10 cellular contexts compared by ENCODE assay signal in genomic region chr12:31011746-31012567, GRCh38.
DNase-seq lines count a peak whose midpoint lies in the region; ATAC-seq and TF ChIP-seq lines count a peak whose summit lies in the region.
"Had no signal": no experiment of that assay in that cellular context is flagged by ENCODE, and none has a peak within 500 bp of the region (broad histone marks: within the 10 kb centered on the region; RNA-seq: fewer than 3 reads in every experiment).

No MANE protein-coding gene starts in this region.

- TF ChIP-seq CTCF in SK-N-SH (IDR thresholded peaks at IDR 0.05) = peak; percentile 34
- no peak for TF ChIP-seq CTCF in lung (IDR thresholded peaks at IDR 0.05; ENCODE audit: control extremely low read depth, extremely low read depth)

- ATAC-seq in GM19025 (IDR thresholded peaks at IDR 0.05; ENCODE audit: low read depth, unreplicated experiment) (peak; percentile 58), lung (ENCODE audit: insufficient read depth, low FRiP score) (peak; percentile 17)

- H3K27ac ChIP-seq in SK-N-SH (ENCODE audit: low read depth in 2 of 2, low read length in 1 of 2) (no peak overlapping the region), lung (ENCODE audit: low read depth in 1 of 2, low read length in 1 of 2) (no peak overlapping the region), neuronal stem cell (replicated peaks; ENCODE audit: low read length) (no peak overlapping the region)
- H3K27ac ChIP-seq: SJSA1 had no signal

- POLR2A ChIA-PET in SK-N-SH (lab: Yijun Ruan, JAX) = no interaction called here

- no peak overlapping the region for H3K18ac ChIP-seq in neuronal stem cell (ENCODE audit: low read length)

- H3K79me2 ChIP-seq in SK-N-SH (ENCODE audit: insufficient read depth) = no peaks in the 10 kb centered on the region

- H3K36me3 ChIP-seq in SK-N-SH (replicated peaks in 1 of 2; ENCODE audit: control insufficient read depth in 1 of 2, insufficient read depth in 2 of 2, low read length in 1 of 2) = no peaks in the 10 kb centered on the region
- no peaks in the 10 kb centered on the region for H3K36me3 ChIP-seq in lung (ENCODE audit: control insufficient read depth in 2 of 2, insufficient read depth in 2 of 2, low read length in 2 of 2)
- no peaks in the 10 kb centered on the region for H3K36me3 ChIP-seq in neuronal stem cell (replicated peaks in 1 of 2; ENCODE audit: control insufficient read depth in 2 of 2, insufficient read depth in 2 of 2, low read length in 2 of 2)
- H3K36me3 ChIP-seq: SJSA1 had no signal

- no peaks in the 10 kb centered on the region for H4K20me1 ChIP-seq in SK-N-SH (ENCODE audit: insufficient read depth)

- peaks cover 0 to 9% of the 10 kb centered on the region in 2 experiments; a peak in 1 of 4 replicates for H3K4me1 ChIP-seq in SK-N-SH (ENCODE audit: control insufficient read depth in 1 of 2, insufficient read depth in 2 of 2, low read depth in 1 of 2, low read length in 1 of 2)
- H3K4me1 ChIP-seq in lung (ENCODE audit: control insufficient read depth in 2 of 2, insufficient read depth in 2 of 2, low read length in 2 of 2) = no peaks in the 10 kb centered on the region
- H3K4me1 ChIP-seq in neuronal stem cell (ENCODE audit: control insufficient read depth in 2 of 2, insufficient read depth in 1 of 2, low read depth in 1 of 2, low read length in 2 of 2) = peaks cover 0 to 1% of the 10 kb centered on the region in 2 donors

- H2AFZ ChIP-seq in SK-N-SH (ENCODE audit: low read depth) (no peak overlapping the region), neuronal stem cell (ENCODE audit: low read length) (no peak overlapping the region)

- TF ChIP-seq EP300 in SK-N-SH (IDR thresholded peaks at IDR 0.05; ENCODE audit: borderline replicate concordance in 1 of 2, low read depth in 1 of 2, low read length in 1 of 2) = no peak

- H2BK120ac ChIP-seq in neuronal stem cell (ENCODE audit: low read depth, low read length) = no peak overlapping the region

- no peak overlapping the region for H2BK12ac ChIP-seq in neuronal stem cell (ENCODE audit: low read length)

- H4K8ac ChIP-seq in neuronal stem cell (ENCODE audit: low read depth, low read length) = no peak overlapping the region

- H3K9ac ChIP-seq in SK-N-SH (no peak overlapping the region), neuronal stem cell (ENCODE audit: low read depth, low read length, poor library complexity) (no peak overlapping the region)

- no peak for TF ChIP-seq RAD21 in SK-N-SH (IDR thresholded peaks at IDR 0.05; ENCODE audit: low read length)

- H2BK5ac ChIP-seq in neuronal stem cell (ENCODE audit: low read length) = no peak overlapping the region

- WGBS in SK-N-SH (ENCODE audit: low lambda C conversion rate) = 68% methylated on average over 11 of the region's 11 CpGs
- WGBS in lung, 2 donors = 85 to 87% methylated on average over 11 of the region's 11 CpGs
- no CpG with 5 or more reads among the region's 11 CpGs for WGBS in neuronal stem cell (ENCODE audit: extremely low coverage in 2 of 2, insufficient read length in 2 of 2, insufficient replicate concordance in 1 of 2), 2 donors

- no peak overlapping the region for H3K4me2 ChIP-seq in SK-N-SH
- H3K4me2 ChIP-seq in neuronal stem cell (ENCODE audit: insufficient read depth, low read length, poor library complexity, severe bottlenecking) = no peak overlapping the region

- H3K14ac ChIP-seq in neuronal stem cell (ENCODE audit: low read length) = no peak overlapping the region

- H3K23ac ChIP-seq in neuronal stem cell (ENCODE audit: low read depth, low read length, poor library complexity) = no peak overlapping the region

- no peak overlapping the region for H2BK15ac ChIP-seq in neuronal stem cell (ENCODE audit: low read length)

- no peaks in the 10 kb centered on the region for H3K9me2 ChIP-seq in SK-N-SH

- H3K27me3 ChIP-seq in SK-N-SH (ENCODE audit: insufficient read depth) (no peaks in the 10 kb centered on the region), lung (ENCODE audit: control insufficient read depth, insufficient read depth) (no peaks in the 10 kb centered on the region), neuronal stem cell (ENCODE audit: control insufficient read depth in 3 of 3, insufficient read depth in 3 of 3, low read depth in 1 of 3, low read length in 3 of 3) (no peaks in the 10 kb centered on the region)
- H3K27me3 ChIP-seq: SJSA1 had no signal

- no peaks in the 10 kb centered on the region for H3F3A ChIP-seq in SK-N-SH (replicated peaks; ENCODE audit: insufficient read depth)

- H4K91ac ChIP-seq in neuronal stem cell (ENCODE audit: low read depth, low read length, poor library complexity) = no peak overlapping the region

- H3K4me3 ChIP-seq in SK-N-SH (ENCODE audit: low read depth in 2 of 2, low read length in 1 of 2) (no peak overlapping the region), lung (no peak overlapping the region), neuronal stem cell (ENCODE audit: low read length in 2 of 2) (no peak overlapping the region)
- H3K4me3 ChIP-seq: SJSA1 had no signal

- H3K9me3 ChIP-seq in SK-N-SH (no peaks in the 10 kb centered on the region), lung (ENCODE audit: control insufficient read depth in 2 of 2, insufficient read depth in 1 of 2, low read length in 1 of 2) (no peaks in the 10 kb centered on the region), neuronal stem cell (replicated peaks in 1 of 2; ENCODE audit: control insufficient read depth in 2 of 2, insufficient read depth in 1 of 2, low read depth in 1 of 2, low read length in 2 of 2) (no peaks in the 10 kb centered on the region)
- H3K9me3 ChIP-seq: SJSA1 had no signal

- H3K79me1 ChIP-seq in neuronal stem cell (ENCODE audit: low read depth, low read length) = no peaks in the 10 kb centered on the region

- no peak overlapping the region for H2AK5ac ChIP-seq in neuronal stem cell (ENCODE audit: low read depth, low read length)

- CTCF ChIA-PET in SK-N-SH (lab: Yijun Ruan, JAX) = interaction anchor here (0.9 to 1.3 kb wide), 4 partner anchors 9 to 161 kb away, joined by 3 to 4 read pairs (median 4); no protein-coding TSS in a partner anchor

- H3K4ac ChIP-seq in neuronal stem cell (ENCODE audit: low read length) = no peak overlapping the region

- DNase-seq in ELF-1 (ENCODE audit: low read depth, low spot score) (peak; percentile 38), SK-N-SH (no peak), lung (ENCODE audit: low spot score) (no peak), cortex of kidney (lab: John Stamatoyannopoulos, UW) (no peak), neuronal stem cell (ENCODE audit: low spot score) (no peak), NCI-H1417 treated with DMSO at 0.1 percent for 48 hours (lab: John Stamatoyannopoulos, UW) (no peak), NCI-H2171 (lab: John Stamatoyannopoulos, UW) (no peak)
- DNase-seq: amygdala had no signal

TF ChIP-seq in SK-N-SH, 30 proteins besides CTCF, POLR2A, EP300 and RAD21:
- TF ChIP-seq GABPA (IDR thresholded peaks at IDR 0.05; ENCODE audit: low read depth) (no peak), SMC3 (IDR thresholded peaks at IDR 0.05; ENCODE audit: low read depth, low read length) (0 out of 2 replicates have a peak, but pooled peaks have one; percentile 4)
